ENCODE assay signal across 8 cellular contexts in genomic region chr10:74827045-74827441, GRCh38. TPM values are rescaled to one million over a fixed set of nuclear protein-coding genes. Genes with fewer than 3 reads are reported as not detected.
A peak's percentile ranks its signal among the peaks of the same experiment; 100 is the strongest.
DNase-seq lines count a peak whose midpoint lies in the region; ATAC-seq and TF ChIP-seq lines count a peak whose summit lies in the region.

No MANE protein-coding gene starts in this region.

- peak overlapping the region; percentile 67 for H3K4me3 ChIP-seq in NT2/D1 (ENCODE audit: insufficient read length, low read depth)
- H3K4me3 ChIP-seq in esophagus muscularis mucosa, result peak overlapping the region; percentile 80 to 94 (median 88)
- H3K4me3 ChIP-seq in sigmoid colon, result peak overlapping the region; percentile 69 to 99 (median 88)

- TF ChIP-seq EP300 in esophagus muscularis mucosa (IDR thresholded peaks at IDR 0.05), result no peak
- no peak for TF ChIP-seq EP300 in sigmoid colon (IDR thresholded peaks at IDR 0.05)

- H3K4me1 ChIP-seq in NT2/D1 (ENCODE audit: insufficient read depth, insufficient read length) (no peaks in the 10 kb centered on the region), esophagus muscularis mucosa (peaks cover 43 to 76% (median 71%) of the 10 kb centered on the region in 4 donors), sigmoid colon (peaks cover 0 to 54% (median 41%) of the 10 kb centered on the region in 4 donors)

- DNase-seq in NCI-H2107 treated with DMSO at 0.1 percent for 48 hours (lab: John Stamatoyannopoulos, UW; ENCODE audit: unreplicated experiment) (peak; percentile 52), NCI-H2107 (lab: John Stamatoyannopoulos, UW) (no peak), NT2/D1 (ENCODE audit: low read depth, low spot score) (no peak), esophagus muscularis mucosa (ENCODE audit: extremely low spot score) (no peak), sigmoid colon (no peak), G401 (ENCODE audit: low spot score) (no peak), SKM-1 (lab: John Stamatoyannopoulos, UW; ENCODE audit: unreplicated experiment) (no peak)

- no peaks in the 10 kb centered on the region for H3K9me3 ChIP-seq in NT2/D1 (ENCODE audit: insufficient read depth, low read length)
- no peaks in the 10 kb centered on the region for H3K9me3 ChIP-seq in esophagus muscularis mucosa
- no peaks in the 10 kb centered on the region for H3K9me3 ChIP-seq in sigmoid colon

- H3K27ac ChIP-seq in esophagus muscularis mucosa (replicated peaks in 1 of 4), result peak overlapping the region; percentile 96 to 99 (median 98)
- H3K27ac ChIP-seq in sigmoid colon, result peak overlapping the region; percentile 99 to 100 (median 99)

- no peaks in the 10 kb centered on the region for H3K27me3 ChIP-seq in NT2/D1 (ENCODE audit: insufficient read depth, insufficient read length)
- H3K27me3 ChIP-seq in esophagus muscularis mucosa, result no peaks in the 10 kb centered on the region
- no peaks in the 10 kb centered on the region for H3K27me3 ChIP-seq in sigmoid colon

- intact Hi-C loops in esophagus muscularis mucosa (cut with DNase I), result loop anchor here (5.0 to 10.0 kb wide), 3 partner anchors 95 to 562 kb away; no protein-coding TSS in a partner anchor
- intact Hi-C loops in sigmoid colon (cut with DNase I), result loop anchor here (5.0 to 10.0 kb wide), 6 partner anchors 75 to 675 kb away; partner anchors contain the start of genes ADK, AP3M1, COMTD1 and SAMD8

- H3K9ac ChIP-seq in NT2/D1 (ENCODE audit: insufficient read length, low read depth), result peak overlapping the region; percentile 72

- no peak for TF ChIP-seq CTCF in esophagus muscularis mucosa (IDR thresholded peaks at IDR 0.05)
- no peak for TF ChIP-seq CTCF in sigmoid colon (IDR thresholded peaks at IDR 0.05)

- TF ChIP-seq POLR2A in esophagus muscularis mucosa (IDR thresholded peaks at IDR 0.05; ENCODE audit: low read depth) (no peak), sigmoid colon (IDR thresholded peaks at IDR 0.05) (no peak)

- in situ Hi-C loops in G401 (cut with HindIII; ENCODE audit: low sequenced_read_pairs), result no loop called here

- no peak for ATAC-seq in GM18520 (IDR thresholded peaks at IDR 0.05; ENCODE audit: unreplicated experiment)

- WGBS in esophagus muscularis mucosa, result 8% methylated on average over 17 of the region's 17 CpGs
- 4 to 7% methylated on average over 17 of the region's 17 CpGs for WGBS in sigmoid colon, 2 donors

- H3K36me3 ChIP-seq in NT2/D1 (ENCODE audit: insufficient read depth, insufficient read length, low read length) (no peaks in the 10 kb centered on the region), esophagus muscularis mucosa (no peaks in the 10 kb centered on the region), sigmoid colon (no peaks in the 10 kb centered on the region)

RNA-seq across cellular contexts. Expression of gene KAT6B, which starts 0.6 kb away (rescaled TPM):
- total RNA-seq in esophagus muscularis mucosa (10 to 100 TPM; 50.0 to 75.8 (median 57.5) TPM), sigmoid colon (10 to 100 TPM; 49.9 to 77.0 (median 64.2) TPM)
- 1 to 10 TPM; 5.8 to 9.1 (median 7.8) TPM for polyA plus RNA-seq in sigmoid colon
- 16.1 and 24.2 TPM in 2 replicates for total RNA-seq in G401 (2014; rRNA removed; shearing (Covaris generic))
